ENCODE assay signal across 6 cellular contexts in the genomic region with DNA sequence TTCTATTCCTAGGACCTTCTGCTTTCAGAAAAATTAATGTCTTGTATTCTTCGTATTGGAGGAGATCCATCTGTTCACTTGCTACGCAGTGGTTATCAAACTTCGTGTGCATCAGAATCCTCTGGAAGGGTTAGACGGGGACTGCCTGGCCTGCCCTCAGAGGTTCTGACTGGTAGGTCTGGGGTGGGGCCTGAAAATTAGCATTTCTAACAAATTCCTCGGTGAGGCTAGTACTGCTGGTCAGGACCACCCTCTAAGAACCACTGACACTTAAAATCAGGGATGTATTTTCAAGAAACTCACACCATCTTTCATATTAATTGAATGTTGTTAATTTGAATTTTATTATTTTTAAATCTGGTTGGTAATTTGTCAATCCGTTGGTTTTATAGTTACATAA.
"Had no signal": no experiment of that assay in that cellular context is flagged by ENCODE, and none has a peak within 500 bp of the region (broad histone marks: within the 10 kb centered on the region; RNA-seq: fewer than 3 reads in every experiment).

No MANE protein-coding gene starts in this region.

- H2AFZ ChIP-seq: GM23248 had no signal

- H3K9ac ChIP-seq: GM23248 had no signal

- FAIRE-seq: HepG2 had no signal

- DNase-seq: GM23248, H9, HCEC 1CT, KBM-7 had no signal

- H3K27ac ChIP-seq: GM23248, HL-60 had no signal

- H3K4me3 ChIP-seq: GM23248 had no signal
